1 cellular context compared by ENCODE assay signal in the genomic region with DNA sequence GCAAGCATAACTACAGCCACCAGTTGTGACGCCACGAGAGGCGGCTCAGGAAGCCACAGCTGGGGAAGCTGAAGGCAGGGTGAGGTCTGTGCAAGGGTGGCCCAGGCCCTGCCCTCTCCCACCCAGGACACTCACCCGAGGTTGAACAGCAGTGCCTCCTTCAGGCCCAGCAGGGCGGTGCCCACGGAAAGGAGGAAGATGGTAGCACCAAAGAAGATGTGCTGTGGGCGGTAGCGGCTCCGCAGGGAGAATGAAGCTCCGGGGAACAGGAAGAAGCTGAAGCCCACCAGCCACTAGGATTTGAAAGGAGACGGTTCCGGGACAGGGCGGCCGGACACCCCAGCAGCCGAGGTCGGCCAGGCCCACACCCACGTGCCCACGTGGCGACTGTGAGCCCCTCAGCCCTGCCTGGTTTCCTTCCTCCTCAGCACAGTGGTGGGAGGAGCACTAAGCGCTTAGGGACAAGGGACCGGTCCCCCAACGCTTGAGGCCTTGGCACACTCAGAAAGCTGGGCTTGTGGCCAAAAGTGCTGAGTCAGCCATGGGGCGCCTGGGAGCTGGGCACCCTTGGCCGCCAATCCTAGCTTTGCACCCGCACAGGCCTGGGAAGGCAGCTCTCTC.
TF ChIP-seq lines count a peak whose summit lies in the region.

No MANE protein-coding gene starts in this region.

TF ChIP-seq in SK-N-SH, 30 proteins besides CTCF, POLR2A, EP300 and RAD21 (continued from another document):
- TF ChIP-seq, protein P1, sequence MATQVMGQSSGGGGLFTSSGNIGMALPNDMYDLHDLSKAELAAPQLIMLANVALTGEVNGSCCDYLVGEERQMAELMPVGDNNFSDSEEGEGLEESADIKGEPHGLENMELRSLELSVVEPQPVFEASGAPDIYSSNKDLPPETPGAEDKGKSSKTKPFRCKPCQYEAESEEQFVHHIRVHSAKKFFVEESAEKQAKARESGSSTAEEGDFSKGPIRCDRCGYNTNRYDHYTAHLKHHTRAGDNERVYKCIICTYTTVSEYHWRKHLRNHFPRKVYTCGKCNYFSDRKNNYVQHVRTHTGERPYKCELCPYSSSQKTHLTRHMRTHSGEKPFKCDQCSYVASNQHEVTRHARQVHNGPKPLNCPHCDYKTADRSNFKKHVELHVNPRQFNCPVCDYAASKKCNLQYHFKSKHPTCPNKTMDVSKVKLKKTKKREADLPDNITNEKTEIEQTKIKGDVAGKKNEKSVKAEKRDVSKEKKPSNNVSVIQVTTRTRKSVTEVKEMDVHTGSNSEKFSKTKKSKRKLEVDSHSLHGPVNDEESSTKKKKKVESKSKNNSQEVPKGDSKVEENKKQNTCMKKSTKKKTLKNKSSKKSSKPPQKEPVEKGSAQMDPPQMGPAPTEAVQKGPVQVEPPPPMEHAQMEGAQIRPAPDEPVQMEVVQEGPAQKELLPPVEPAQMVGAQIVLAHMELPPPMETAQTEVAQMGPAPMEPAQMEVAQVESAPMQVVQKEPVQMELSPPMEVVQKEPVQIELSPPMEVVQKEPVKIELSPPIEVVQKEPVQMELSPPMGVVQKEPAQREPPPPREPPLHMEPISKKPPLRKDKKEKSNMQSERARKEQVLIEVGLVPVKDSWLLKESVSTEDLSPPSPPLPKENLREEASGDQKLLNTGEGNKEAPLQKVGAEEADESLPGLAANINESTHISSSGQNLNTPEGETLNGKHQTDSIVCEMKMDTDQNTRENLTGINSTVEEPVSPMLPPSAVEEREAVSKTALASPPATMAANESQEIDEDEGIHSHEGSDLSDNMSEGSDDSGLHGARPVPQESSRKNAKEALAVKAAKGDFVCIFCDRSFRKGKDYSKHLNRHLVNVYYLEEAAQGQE (IDR thresholded peaks at IDR 0.05; ENCODE audit: low read depth, low read length): no peak
- TF ChIP-seq CHD2 (IDR thresholded peaks at IDR 0.05; ENCODE audit: low read length, partially characterized antibody) (no peak), TAF1 (IDR thresholded peaks at IDR 0.05; ENCODE audit: borderline replicate concordance, low read depth, low read length) (no peak; the same call in 1 of the 2 replicates), RFX5 (IDR thresholded peaks at IDR 0.05; ENCODE audit: low read length) (no peak), TCF12 (IDR thresholded peaks at IDR 0.05) (peak; percentile 76), MXI1 (IDR thresholded peaks at IDR 0.05; ENCODE audit: low read depth, low read length) (no peak), TEAD4 (IDR thresholded peaks at IDR 0.05; ENCODE audit: borderline replicate concordance, insufficient read depth) (no peak), MEF2A (IDR thresholded peaks at IDR 0.05; ENCODE audit: borderline replicate concordance, low read depth) (no peak), GABPA (IDR thresholded peaks at IDR 0.05; ENCODE audit: low read depth) (no peak)
- TF ChIP-seq, protein P2, sequence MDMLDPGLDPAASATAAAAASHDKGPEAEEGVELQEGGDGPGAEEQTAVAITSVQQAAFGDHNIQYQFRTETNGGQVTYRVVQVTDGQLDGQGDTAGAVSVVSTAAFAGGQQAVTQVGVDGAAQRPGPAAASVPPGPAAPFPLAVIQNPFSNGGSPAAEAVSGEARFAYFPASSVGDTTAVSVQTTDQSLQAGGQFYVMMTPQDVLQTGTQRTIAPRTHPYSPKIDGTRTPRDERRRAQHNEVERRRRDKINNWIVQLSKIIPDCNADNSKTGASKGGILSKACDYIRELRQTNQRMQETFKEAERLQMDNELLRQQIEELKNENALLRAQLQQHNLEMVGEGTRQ (IDR thresholded peaks at IDR 0.05; ENCODE audit: borderline replicate concordance, low read depth, low read length): no peak
- TF ChIP-seq, protein P3, sequence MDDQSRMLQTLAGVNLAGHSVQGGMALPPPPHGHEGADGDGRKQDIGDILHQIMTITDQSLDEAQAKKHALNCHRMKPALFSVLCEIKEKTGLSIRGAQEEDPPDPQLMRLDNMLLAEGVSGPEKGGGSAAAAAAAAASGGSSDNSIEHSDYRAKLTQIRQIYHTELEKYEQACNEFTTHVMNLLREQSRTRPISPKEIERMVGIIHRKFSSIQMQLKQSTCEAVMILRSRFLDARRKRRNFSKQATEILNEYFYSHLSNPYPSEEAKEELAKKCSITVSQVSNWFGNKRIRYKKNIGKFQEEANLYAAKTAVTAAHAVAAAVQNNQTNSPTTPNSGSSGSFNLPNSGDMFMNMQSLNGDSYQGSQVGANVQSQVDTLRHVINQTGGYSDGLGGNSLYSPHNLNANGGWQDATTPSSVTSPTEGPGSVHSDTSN (IDR thresholded peaks at IDR 0.05): peak; percentile 59; the same call in 1 of the 2 replicates
